8 cellular contexts compared by ENCODE assay signal in genomic region chr1:38608202-38608864, GRCh38.
DNase-seq lines count a peak whose midpoint lies in the region; ATAC-seq and TF ChIP-seq lines count a peak whose summit lies in the region.

No MANE protein-coding gene starts in this region.

- no peak overlapping the region for H3K4me3 ChIP-seq in H7 (ENCODE audit: insufficient read depth, low read depth, low read length)
- no peak overlapping the region for H3K4me3 ChIP-seq in liver (ENCODE audit: low read depth in 1 of 3, low read length in 3 of 3)

- no peaks in the 10 kb centered on the region for H3K9me3 ChIP-seq in liver (ENCODE audit: control insufficient read depth in 4 of 4, low read length in 3 of 4)

- WGBS in liver: 31% methylated on average over 17 of the region's 17 CpGs

- peak; percentile 79 for DNase-seq in D341Med (ENCODE audit: low spot score)
- peak; percentile 91 for DNase-seq in H7
- DNase-seq in activated CD4-positive, alpha-beta T cell treated with anti-CD3 and anti-CD28 coated beads, Interleukin-2, amount 50 U/mL, for 48 hours: peak; percentile 24 to 38
- no peak for DNase-seq in HK-2 (ENCODE audit: unreplicated experiment)

- no peaks in the 10 kb centered on the region for H3K4me1 ChIP-seq in liver (ENCODE audit: control insufficient read depth in 4 of 4, insufficient read depth in 4 of 4, low read length in 3 of 4)

- TF ChIP-seq RAD21 in liver (IDR thresholded peaks at IDR 0.05): peak in 1 of 2 donors; percentile 44

- peak; percentile 19 for TF ChIP-seq CTCF in liver (IDR thresholded peaks at IDR 0.05; ENCODE audit: low read depth, low read length, missing input control)

- no peak for ATAC-seq in HG03460 (IDR thresholded peaks at IDR 0.05; ENCODE audit: unreplicated experiment)
- no peak for ATAC-seq in HG03432 (IDR thresholded peaks at IDR 0.05; ENCODE audit: unreplicated experiment)
- no peak for ATAC-seq in HG03025 (IDR thresholded peaks at IDR 0.05; ENCODE audit: low FRiP score, unreplicated experiment)

- H3K27me3 ChIP-seq in H7 (ENCODE audit: control insufficient read depth, insufficient read depth, low read length) (peaks cover 8% of the 10 kb centered on the region), liver (ENCODE audit: control insufficient read depth in 4 of 4, insufficient read depth in 4 of 4, low read length in 3 of 4) (peaks cover 0 to 3% (median 0%) of the 10 kb centered on the region in 4 donors)

- H3K9ac ChIP-seq in liver (ENCODE audit: low read depth in 1 of 2, low read length in 2 of 2): no peak overlapping the region

- H3K36me3 ChIP-seq in H7 (replicated peaks; ENCODE audit: control insufficient read depth, insufficient read depth, low read length) (no peaks in the 10 kb centered on the region), liver (ENCODE audit: control insufficient read depth in 4 of 4, insufficient read depth in 3 of 4, low read depth in 1 of 4, low read length in 3 of 4) (no peaks in the 10 kb centered on the region)

- no peak overlapping the region for H3K27ac ChIP-seq in liver (ENCODE audit: low read depth in 1 of 2, low read length in 2 of 2)

TF ChIP-seq in liver, 16 proteins besides CTCF, POLR2A, EP300 and RAD21:
- TF ChIP-seq, protein P1, sequence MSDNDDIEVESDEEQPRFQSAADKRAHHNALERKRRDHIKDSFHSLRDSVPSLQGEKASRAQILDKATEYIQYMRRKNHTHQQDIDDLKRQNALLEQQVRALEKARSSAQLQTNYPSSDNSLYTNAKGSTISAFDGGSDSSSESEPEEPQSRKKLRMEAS (IDR thresholded peaks at IDR 0.05): no peak
- TF ChIP-seq NR2F2 (IDR thresholded peaks at IDR 0.05) (no peak), FOXA1 (IDR thresholded peaks at IDR 0.05) (no peak), JUND (IDR thresholded peaks at IDR 0.05) (no peak), RXRA (IDR thresholded peaks at IDR 0.05) (no peak), FOXA2 (IDR thresholded peaks at IDR 0.05) (no peak), SP1 (IDR thresholded peaks at IDR 0.05) (no peak), YY1 (IDR thresholded peaks at IDR 0.05) (no peak), GABPA (IDR thresholded peaks at IDR 0.05 in 1 of 2, conservative IDR thresholded peaks at IDR 0.05 in 1 of 2) (no peak), HNF4G (IDR thresholded peaks at IDR 0.05) (no peak), EGR1 (IDR thresholded peaks at IDR 0.05; ENCODE audit: low read depth in 2 of 2) (no peak)
